Comparison of ENCODE assay signal across 11 cellular contexts in the genomic region with DNA sequence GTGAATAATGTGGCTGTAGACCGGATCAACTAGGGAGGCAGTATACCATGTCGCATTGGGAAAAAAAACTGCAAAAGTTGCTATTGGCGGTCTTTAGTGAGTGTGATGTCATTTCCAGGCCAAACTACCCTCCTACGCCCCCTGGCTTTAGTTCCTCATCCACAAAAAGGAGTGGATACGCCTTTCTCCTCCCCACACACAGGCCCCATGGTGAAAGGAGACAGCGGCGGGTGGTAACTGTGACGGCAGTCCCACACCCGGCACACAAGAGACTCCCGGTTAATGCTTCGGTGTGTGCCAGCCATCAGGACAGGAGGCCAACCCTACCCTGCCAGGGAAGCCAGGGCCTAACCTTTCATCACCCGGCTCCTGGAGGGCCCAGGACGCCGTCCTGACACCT. TPM values are rescaled to one million over a fixed set of nuclear protein-coding genes. Genes with fewer than 3 reads are reported as not detected.
DNase-seq lines count a peak whose midpoint lies in the region; ATAC-seq and TF ChIP-seq lines count a peak whose summit lies in the region.
"Had no signal": no experiment of that assay in that cellular context is flagged by ENCODE, and none has a peak within 500 bp of the region (broad histone marks: within the 10 kb centered on the region; RNA-seq: fewer than 3 reads in every experiment).

No MANE protein-coding gene starts in this region.

- H3K27me3 ChIP-seq in SK-N-SH (ENCODE audit: insufficient read depth) (no peaks in the 10 kb centered on the region), right atrium auricular region (no peaks in the 10 kb centered on the region), upper lobe of right lung (no peaks in the 10 kb centered on the region), prostate gland (replicated peaks; ENCODE audit: insufficient read depth) (no peaks in the 10 kb centered on the region)

- peak; percentile 18 for TF ChIP-seq CTCF in SK-N-SH (IDR thresholded peaks at IDR 0.05)
- peak; percentile 31; the same call in 1 of the 2 replicates for TF ChIP-seq CTCF in WTC11 (IDR thresholded peaks at IDR 0.05)
- TF ChIP-seq CTCF in right atrium auricular region (IDR thresholded peaks at IDR 0.05) = peak; percentile 21 to 57
- peak; percentile 12 for TF ChIP-seq CTCF in upper lobe of right lung (IDR thresholded peaks at IDR 0.05)
- TF ChIP-seq CTCF in prostate gland (IDR thresholded peaks at IDR 0.05) = peak in 1 of 4 experiments; percentile 14
- TF ChIP-seq CTCF in Calu3 (IDR thresholded peaks at IDR 0.05; ENCODE audit: unreplicated experiment) = no peak

- no peak for TF ChIP-seq POLR2A in prostate gland (IDR thresholded peaks at IDR 0.05)

- DNase-seq in SK-N-SH = no peak
- DNase-seq in WTC11 (ENCODE audit: low spot score) = no peak
- DNase-seq in right atrium auricular region (ENCODE audit: low spot score) = peak; percentile 80
- DNase-seq in upper lobe of right lung = no peak
- no peak for DNase-seq in prostate gland (ENCODE audit: low spot score)
- DNase-seq in Calu3 = no peak
- DNase-seq: activated naive CD4-positive, alpha-beta T cell treated with Interleukin-2 at 50 U/mL for 16 hours; NCI-H345; T-helper 9 cell had no signal

- H3K27ac ChIP-seq in SK-N-SH (ENCODE audit: low read depth in 2 of 2, low read length in 1 of 2) = no peak overlapping the region
- peak overlapping the region; percentile 54 to 65 for H3K27ac ChIP-seq in right atrium auricular region
- H3K27ac ChIP-seq in upper lobe of right lung = no peak overlapping the region
- no peak overlapping the region for H3K27ac ChIP-seq in prostate gland

- H3K4me3 ChIP-seq in SK-N-SH (ENCODE audit: low read depth in 2 of 2, low read length in 1 of 2) (no peak overlapping the region), right atrium auricular region (no peak overlapping the region), upper lobe of right lung (no peak overlapping the region), prostate gland (no peak overlapping the region)

- no peak overlapping the region for H3K4me2 ChIP-seq in SK-N-SH

- H3K4me1 ChIP-seq in SK-N-SH (ENCODE audit: control insufficient read depth in 1 of 2, insufficient read depth in 2 of 2, low read depth in 1 of 2, low read length in 1 of 2) (peaks cover 0 to 7% of the 10 kb centered on the region in 2 experiments; a peak in 1 of 4 replicates), right atrium auricular region (peaks cover 0 to 48% of the 10 kb centered on the region in 2 donors), upper lobe of right lung (peaks cover 26% of the 10 kb centered on the region), prostate gland (replicated peaks) (no peaks in the 10 kb centered on the region)

- no peaks in the 10 kb centered on the region for H3K9me2 ChIP-seq in SK-N-SH

- peaks cover 3% of the 10 kb centered on the region for H3F3A ChIP-seq in SK-N-SH (replicated peaks; ENCODE audit: insufficient read depth)

- H3K27ac Mint-ChIP-seq in WTC11 = 0 out of 2 replicates have a peak overlapping the region, but pooled peaks have one; percentile 60
- no peak overlapping the region for H3K27ac Mint-ChIP-seq in Calu3 (ENCODE audit: unreplicated experiment)

- POLR2A ChIA-PET in SK-N-SH (lab: Yijun Ruan, JAX) (no interaction called here), WTC11 (lab: Charles Lee) (no interaction called here)

- no peak overlapping the region for H3K9ac ChIP-seq in SK-N-SH

- H3K36me3 Mint-ChIP-seq in WTC11 (peaks cover 5% of the 10 kb centered on the region), Calu3 (ENCODE audit: insufficient read depth, unreplicated experiment) (peaks cover 4% of the 10 kb centered on the region)

- no peak for TF ChIP-seq RAD21 in SK-N-SH (IDR thresholded peaks at IDR 0.05; ENCODE audit: low read length)

- CTCF ChIA-PET in SK-N-SH (lab: Yijun Ruan, JAX) (interaction anchor here (1.1 to 24.2 kb wide), 5 partner anchors 8 to 327 kb away, joined by 3 to 1245 read pairs (median 86); a partner anchor contains a TSS), WTC11 (lab: Charles Lee) (interaction anchor here (0.7 to 9.2 kb wide), 8 partner anchors 11 to 171 kb away, joined by 4 to 361 read pairs (median 28); no protein-coding TSS in a partner anchor), Calu3 (lab: Charles Lee) (no interaction called here)

- H4K20me1 ChIP-seq in SK-N-SH (ENCODE audit: insufficient read depth) = peaks cover 24% of the 10 kb centered on the region; the same call in 1 of the 2 replicates

- H3K36me3 ChIP-seq in SK-N-SH (replicated peaks in 1 of 2; ENCODE audit: control insufficient read depth in 1 of 2, insufficient read depth in 2 of 2, low read length in 1 of 2) = no peaks in the 10 kb centered on the region
- peaks cover 14% of the 10 kb centered on the region for H3K36me3 ChIP-seq in right atrium auricular region
- H3K36me3 ChIP-seq in upper lobe of right lung = peaks cover 28% of the 10 kb centered on the region
- H3K36me3 ChIP-seq in prostate gland = no peaks in the 10 kb centered on the region

- H3K4me3 Mint-ChIP-seq in WTC11 (no peak overlapping the region), Calu3 (ENCODE audit: low read depth, unreplicated experiment) (no peak overlapping the region)

- intact Hi-C loops in upper lobe of right lung (cut with DNase I) (loop anchor here (5.0 to 10.0 kb wide), 2 partner anchors 163 to 355 kb away; no protein-coding TSS in a partner anchor), prostate gland (cut with DNase I) (loop anchor here (10.0 kb wide), 2 partner anchors 355 to 395 kb away; no protein-coding TSS in a partner anchor), Calu3 (cut with micrococcal nuclease; ENCODE audit: unreplicated experiment) (loop anchor here (10.0 kb wide), 1 partner anchor 395 kb away; no protein-coding TSS in a partner anchor)

- peaks cover 4% of the 10 kb centered on the region for H3K9me3 Mint-ChIP-seq in WTC11
- no peaks in the 10 kb centered on the region for H3K9me3 Mint-ChIP-seq in Calu3 (ENCODE audit: low read depth, unreplicated experiment)

- H3K9me3 ChIP-seq in SK-N-SH = no peaks in the 10 kb centered on the region
- no peaks in the 10 kb centered on the region for H3K9me3 ChIP-seq in right atrium auricular region
- no peaks in the 10 kb centered on the region for H3K9me3 ChIP-seq in upper lobe of right lung
- no peaks in the 10 kb centered on the region for H3K9me3 ChIP-seq in prostate gland

- no peak for TF ChIP-seq EP300 in SK-N-SH (IDR thresholded peaks at IDR 0.05; ENCODE audit: borderline replicate concordance in 1 of 2, low read depth in 1 of 2, low read length in 1 of 2)

- no peak for ATAC-seq in SK-N-SH treated with all-trans-retinoic acid at 6 μM for 48 hours
- peak; percentile 15; the same call in 1 of the 2 replicates for ATAC-seq in WTC11
- peak; percentile 54 for ATAC-seq in upper lobe of right lung
- no peak for ATAC-seq in GM18858 (IDR thresholded peaks at IDR 0.05; ENCODE audit: unreplicated experiment)

- WGBS in SK-N-SH (ENCODE audit: low lambda C conversion rate) = 96% methylated on average over 13 of the region's 14 CpGs
- 90% methylated on average over 14 of the region's 14 CpGs for WGBS in prostate gland

- H3K27me3 Mint-ChIP-seq in WTC11 (ENCODE audit: low read depth) (no peaks in the 10 kb centered on the region), Calu3 (ENCODE audit: unreplicated experiment) (peaks cover 10% of the 10 kb centered on the region)

- BruUV-seq in Calu3 (replicated peaks; lab: Mats Ljungman, UMichigan) = no TSS peak

- peaks cover 28% of the 10 kb centered on the region for H3K4me1 Mint-ChIP-seq in WTC11
- no peaks in the 10 kb centered on the region for H3K4me1 Mint-ChIP-seq in Calu3 (ENCODE audit: low read depth, unreplicated experiment)

- no peaks in the 10 kb centered on the region for H3K79me2 ChIP-seq in SK-N-SH (ENCODE audit: insufficient read depth)

- no peak overlapping the region for H2AFZ ChIP-seq in SK-N-SH (ENCODE audit: low read depth)

TF ChIP-seq in SK-N-SH, 30 proteins besides CTCF, POLR2A, EP300 and RAD21 (continues in another document):
- no peak for TF ChIP-seq RFX5 (IDR thresholded peaks at IDR 0.05; ENCODE audit: low read length)
- no peak for TF ChIP-seq SMC3 (IDR thresholded peaks at IDR 0.05; ENCODE audit: low read depth, low read length)

TF ChIP-seq in SK-N-SH treated with all-trans-retinoic acid at 6 μM for 48 hours, 23 proteins besides CTCF, POLR2A, EP300 and RAD21 (continues in another document):
- TF ChIP-seq BACH2 (CRISPR knock-in tag; IDR thresholded peaks at IDR 0.05; ENCODE audit: borderline replicate concordance) = no peak
- TF ChIP-seq ZNF565 (CRISPR knock-in tag; conservative IDR thresholded peaks at IDR 0.05; ENCODE audit: low read depth) = no peak
- no peak for TF ChIP-seq ZFP3 (CRISPR knock-in tag; IDR thresholded peaks at IDR 0.05)
- TF ChIP-seq ZNF8 (CRISPR knock-in tag; IDR thresholded peaks at IDR 0.05) = no peak

TF ChIP-seq in WTC11, 78 proteins besides CTCF, POLR2A, EP300 and RAD21 (continues in another document):
- TF ChIP-seq IRF2 (CRISPR knock-in tag; IDR thresholded peaks at IDR 0.05; ENCODE audit: borderline replicate concordance, low read depth) (no peak), SMAD3 (CRISPR knock-in tag; IDR thresholded peaks at IDR 0.05; ENCODE audit: borderline replicate concordance) (no peak), PRRX2 (CRISPR knock-in tag; IDR thresholded peaks at IDR 0.05) (no peak)

RNA-seq across cellular contexts. Expression of a gene that starts 11.0 kb away (rescaled TPM):
- 6.0 and 6.6 TPM in 2 replicates for polyA plus RNA-seq in SK-N-SH (2012; rRNA removed)
- polyA plus RNA-seq in SK-N-SH (2012; cell fraction: cytosol; rRNA removed) = 3.0 and 4.5 TPM in 2 replicates
- 8.3 and 15.2 TPM in 2 replicates for polyA plus RNA-seq in SK-N-SH (2012; cell fraction: nucleus; rRNA removed)
- total RNA-seq in WTC11 (2021) (42.4 to 44.2 TPM (median 42.9 TPM) in 3 replicates), right atrium auricular region (10 to 100 TPM; 46.7 to 89.0 TPM), upper lobe of right lung (110 TPM), prostate gland (100 to 1,000 TPM in 1 of 2 donors, 10 to 100 TPM in 1; 72.0 to 115 TPM), Calu3 (2022) (27.8 and 69.5 TPM in 2 replicates)

Comparison
In these comparisons a context has a peak if more than half of its experiments do, and no peak if none do; other contexts are left out.
1. H3K27ac ChIP-seq: peak in right atrium auricular region (2 of 2); none in SK-N-SH (0 of 2), upper lobe of right lung (single experiment) and prostate gland (0 of 2).
2. ATAC-seq: peak in WTC11 (single experiment) and upper lobe of right lung (single experiment); none in SK-N-SH treated with all-trans-retinoic acid at 6 μM for 48 hours (single experiment) and GM18858 (single experiment).